Comparison of ENCODE assay signal across 10 cellular contexts in genomic region chr11:95641506-95641905, GRCh38.
A peak's percentile ranks its signal among the peaks of the same experiment; 100 is the strongest.
DNase-seq lines count a peak whose midpoint lies in the region; ATAC-seq, FAIRE-seq and TF ChIP-seq lines count a peak whose summit lies in the region.
"Had no signal": no experiment of that assay in that cellular context is flagged by ENCODE, and none has a peak within 500 bp of the region (broad histone marks: within the 10 kb centered on the region; RNA-seq: fewer than 3 reads in every experiment).

No MANE protein-coding gene starts in this region.

- H3K27me3 ChIP-seq in colonic mucosa, result no peaks in the 10 kb centered on the region
- H3K27me3 ChIP-seq: dorsolateral prefrontal cortex had no signal

- H3K4me3 ChIP-seq in colonic mucosa, result no peak overlapping the region
- H3K4me3 ChIP-seq: dorsolateral prefrontal cortex, skin epidermis had no signal

- TF ChIP-seq CTCF in colonic mucosa (IDR thresholded peaks at IDR 0.05) (no peak), D721Med (IDR thresholded peaks at IDR 0.05; ENCODE audit: insufficient read depth, missing control alignments) (no peak)

- intact Hi-C loops in colonic mucosa (cut with DNase I), result no loop called here

- no peak overlapping the region for H3K27ac ChIP-seq in epithelial cell of prostate
- H3K27ac ChIP-seq in colonic mucosa, result no peak overlapping the region
- H3K27ac ChIP-seq: dorsolateral prefrontal cortex had no signal

- no peaks in the 10 kb centered on the region for H3K36me3 ChIP-seq in colonic mucosa

- FAIRE-seq in D721Med (lab: Jason Lieb, UNC), result no peak

- peak; percentile 100 for ATAC-seq in GM19023 (IDR thresholded peaks at IDR 0.05; ENCODE audit: unreplicated experiment)
- peak; percentile 99 for ATAC-seq in HG02588 (IDR thresholded peaks at IDR 0.05; ENCODE audit: unreplicated experiment)

- no peaks in the 10 kb centered on the region for H3K4me1 ChIP-seq in colonic mucosa

- DNase-seq in NCI-H446 treated with DMSO at 0.1 percent for 48 hours (lab: John Stamatoyannopoulos, UW), result peak; percentile 40
- peak; percentile 34 for DNase-seq in epithelial cell of prostate (ENCODE audit: low read depth, low spot score)
- DNase-seq in NCI-H187 treated with DMSO at 0.1 percent for 48 hours (lab: John Stamatoyannopoulos, UW), result no peak
- DNase-seq in colonic mucosa, result no peak
- DNase-seq in D721Med (ENCODE audit: insufficient read length, low spot score), result no peak
- no peak for DNase-seq in LoVo (ENCODE audit: low spot score)

- no peak overlapping the region for H3K9ac ChIP-seq in colonic mucosa (ENCODE audit: low read depth in 2 of 2, low read length in 2 of 2)

- H3K9me3 ChIP-seq in colonic mucosa, result no peaks in the 10 kb centered on the region

Comparison
In these comparisons a context has a peak if more than half of its experiments do, and no peak if none do; other contexts are left out.
1. DNase-seq: peak in NCI-H446 treated with DMSO at 0.1 percent for 48 hours (single experiment) and epithelial cell of prostate (single experiment); none in NCI-H187 treated with DMSO at 0.1 percent for 48 hours (single experiment), colonic mucosa (single experiment), D721Med (single experiment) and LoVo (single experiment).